ENCODE assay signal across 16 cellular contexts in genomic region chr10:122282909-122283308, GRCh38. TPM values are rescaled to one million over a fixed set of nuclear protein-coding genes. Genes with fewer than 3 reads are reported as not detected.
"Had no signal": no experiment of that assay in that cellular context is flagged by ENCODE, and none has a peak within 500 bp of the region (broad histone marks: within the 10 kb centered on the region; RNA-seq: fewer than 3 reads in every experiment).

No MANE protein-coding gene starts in this region.

- ATAC-seq: activated T-cell treated with anti-CD3 and anti-CD28 coated beads, Interleukin-2, amount 50 U/mL, for 4 hours; pancreas; stimulated activated memory B cell treated with anti-CD40 and anti-IgM and Interleukin-4, amounts not matched to agents 10 μg/mL and 1 μg/mL and 100 μg/mL, for 72 hours had no signal

- H3K4me1 Mint-ChIP-seq: activated naive CD8-positive, alpha-beta T cell treated with anti-CD3 and anti-CD28 coated beads, Interleukin-2, amount 10 ng/mL, durations not matched to agents 7 days and 5 days; memory B cell had no signal

- H3K27ac ChIP-seq: esophagus squamous epithelium, left ventricle myocardium inferior, pancreas, upper lobe of left lung had no signal

- H3K27me3 ChIP-seq: esophagus squamous epithelium, pancreas, upper lobe of left lung had no signal

- H3K4me3 Mint-ChIP-seq: activated CD4-positive, alpha-beta memory T cell treated with anti-CD3 and anti-CD28 coated beads for 36 hours; activated naive CD8-positive, alpha-beta T cell treated with anti-CD3 and anti-CD28 coated beads, Interleukin-2, amount 10 ng/mL, durations not matched to agents 7 days and 5 days; activated T-cell treated with anti-CD3 and anti-CD28 coated beads, Interleukin-2, amount 50 U/mL, for 4 hours; memory B cell; neural crest cell; stimulated activated memory B cell treated with anti-CD40 and anti-IgM and Interleukin-4, amounts not matched to agents 10 μg/mL and 1 μg/mL and 100 μg/mL, for 72 hours; T-helper 2 cell treated with Interferon-gamma antibody and Interleukin-4, amounts not matched to agents 5 μg/mL and 100 μg/mL, for 36 hours had no signal

- H3K9me3 Mint-ChIP-seq: activated CD4-positive, alpha-beta memory T cell treated with anti-CD3 and anti-CD28 coated beads for 36 hours; activated naive CD8-positive, alpha-beta T cell treated with anti-CD3 and anti-CD28 coated beads, Interleukin-2, amount 10 ng/mL, durations not matched to agents 7 days and 5 days; activated T-cell treated with anti-CD3 and anti-CD28 coated beads, Interleukin-2, amount 50 U/mL, for 4 hours; memory B cell; neural crest cell; stimulated activated memory B cell treated with anti-CD40 and anti-IgM and Interleukin-4, amounts not matched to agents 10 μg/mL and 1 μg/mL and 100 μg/mL, for 72 hours; T-helper 2 cell treated with Interferon-gamma antibody and Interleukin-4, amounts not matched to agents 5 μg/mL and 100 μg/mL, for 36 hours had no signal

- H3K4me3 ChIP-seq: esophagus squamous epithelium, left ventricle myocardium inferior, pancreas, upper lobe of left lung had no signal

- H3K4me1 ChIP-seq: pancreas, upper lobe of left lung had no signal

- H3K27ac Mint-ChIP-seq: activated CD4-positive, alpha-beta memory T cell treated with anti-CD3 and anti-CD28 coated beads for 36 hours; activated naive CD8-positive, alpha-beta T cell treated with anti-CD3 and anti-CD28 coated beads, Interleukin-2, amount 10 ng/mL, durations not matched to agents 7 days and 5 days; memory B cell; stimulated activated memory B cell treated with anti-CD40 and anti-IgM and Interleukin-4, amounts not matched to agents 10 μg/mL and 1 μg/mL and 100 μg/mL, for 72 hours; T-helper 2 cell treated with Interferon-gamma antibody and Interleukin-4, amounts not matched to agents 5 μg/mL and 100 μg/mL, for 36 hours had no signal

- DNase-seq: activated CD4-positive, alpha-beta memory T cell treated with anti-CD3 and anti-CD28 coated beads for 36 hours; activated gamma-delta T cell treated with Interleukin-2 at 50 U/mL for 16 hours; activated naive CD8-positive, alpha-beta T cell treated with anti-CD3 and anti-CD28 coated beads, Interleukin-2, amount 10 ng/mL, durations not matched to agents 7 days and 5 days; activated T-cell treated with anti-CD3 and anti-CD28 coated beads, Interleukin-2, amount 50 U/mL, for 4 hours; esophagus squamous epithelium; foreskin fibroblast; left ventricle myocardium inferior; pancreas; retina; SW 1271; upper lobe of left lung had no signal

- H3K36me3 ChIP-seq: esophagus squamous epithelium, left ventricle myocardium inferior, pancreas, upper lobe of left lung had no signal

- H3K36me3 Mint-ChIP-seq: activated CD4-positive, alpha-beta memory T cell treated with anti-CD3 and anti-CD28 coated beads for 36 hours; activated naive CD8-positive, alpha-beta T cell treated with anti-CD3 and anti-CD28 coated beads, Interleukin-2, amount 10 ng/mL, durations not matched to agents 7 days and 5 days; memory B cell; stimulated activated memory B cell treated with anti-CD40 and anti-IgM and Interleukin-4, amounts not matched to agents 10 μg/mL and 1 μg/mL and 100 μg/mL, for 72 hours had no signal

- H3K9me3 ChIP-seq: esophagus squamous epithelium, left ventricle myocardium inferior, pancreas, upper lobe of left lung had no signal

RNA-seq across cellular contexts. Expression of gene BTBD16, which starts 11.8 kb away (rescaled TPM):
- total RNA-seq: activated CD4-positive, alpha-beta memory T cell treated with anti-CD3 and anti-CD28 coated beads for 36 hours; activated naive CD8-positive, alpha-beta T cell treated with anti-CD3 and anti-CD28 coated beads, Interleukin-2, amount 10 ng/mL, durations not matched to agents 7 days and 5 days; activated T-cell treated with anti-CD3 and anti-CD28 coated beads, Interleukin-2, amount 50 U/mL, for 4 hours; esophagus squamous epithelium; left ventricle myocardium inferior; neural crest cell; subcutaneous adipose tissue had no signal
